16 cellular contexts compared by ENCODE assay signal in the genomic region with DNA sequence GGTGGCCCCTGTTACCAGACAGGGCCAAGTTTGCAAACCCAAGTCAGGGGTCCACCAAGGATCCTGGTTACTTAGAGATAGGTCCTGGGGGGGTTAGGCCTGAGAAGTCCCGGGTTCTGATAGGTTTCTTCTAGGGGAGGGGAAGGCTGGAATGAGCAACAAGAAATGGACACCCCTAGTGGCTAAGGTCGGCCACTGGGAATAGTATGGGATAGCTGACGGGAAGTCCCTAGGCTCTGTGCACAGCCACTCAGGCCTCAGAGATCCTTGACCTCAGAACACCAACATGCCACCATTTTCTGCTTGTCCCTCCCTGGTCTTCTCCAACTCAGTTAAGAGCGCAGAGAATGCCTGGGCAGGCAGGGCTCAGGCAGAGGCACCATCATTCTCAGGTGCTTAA. TPM values are rescaled to one million over a fixed set of nuclear protein-coding genes. Genes with fewer than 3 reads are reported as not detected.
A peak's percentile ranks its signal among the peaks of the same experiment; 100 is the strongest.
DNase-seq lines count a peak whose midpoint lies in the region; ATAC-seq, FAIRE-seq and TF ChIP-seq lines count a peak whose summit lies in the region.
"Had no signal": no experiment of that assay in that cellular context is flagged by ENCODE, and none has a peak within 500 bp of the region (broad histone marks: within the 10 kb centered on the region; RNA-seq: fewer than 3 reads in every experiment).

No MANE protein-coding gene starts in this region.

- no peak for TF ChIP-seq CTCF in HepG2 (CRISPR knock-in tag; IDR thresholded peaks at IDR 0.05)
- no peak for TF ChIP-seq CTCF in right lobe of liver (IDR thresholded peaks at IDR 0.05)
- TF ChIP-seq CTCF in osteoblast (IDR thresholded peaks at IDR 0.05; ENCODE audit: extremely low read depth, low read depth, low read length) = no peak
- no peak for TF ChIP-seq CTCF in spleen (IDR thresholded peaks at IDR 0.05 in 8 of 11, conservative IDR thresholded peaks at IDR 0.05 in 3 of 11)
- no peak for TF ChIP-seq CTCF in BE2C (IDR thresholded peaks at IDR 0.05; ENCODE audit: low read depth, low read length)

- peaks cover 29% of the 10 kb centered on the region for H3K4me1 Mint-ChIP-seq in T-helper 17 cell

- H3K4me3 Mint-ChIP-seq in T-helper 17 cell = no peak overlapping the region
- H3K4me3 Mint-ChIP-seq: CD4-positive, alpha-beta memory T cell had no signal

- WGBS in HepG2 (ENCODE audit: low lambda C conversion rate) = 88% methylated on average over 4 of the region's 4 CpGs
- no CpG with 5 or more reads among the region's 4 CpGs for WGBS in right lobe of liver (ENCODE audit: insufficient coverage, low coverage, low lambda C conversion rate, missing lambda C conversion rate)
- 88 to 97% (median 94%) methylated on average over 4 of the region's 4 CpGs for WGBS in spleen, 5 donors

- H3K79me2 ChIP-seq in HepG2 (ENCODE audit: insufficient read depth, low read length) = no peaks in the 10 kb centered on the region
- no peaks in the 10 kb centered on the region for H3K79me2 ChIP-seq in osteoblast (ENCODE audit: insufficient read depth, low read length)

- H3K36me3 Mint-ChIP-seq in T-helper 17 cell (ENCODE audit: low read depth) = peaks cover 7% of the 10 kb centered on the region

- H3K27ac Mint-ChIP-seq in T-helper 17 cell = peak overlapping the region; percentile 14

- no peak overlapping the region for H3K9ac ChIP-seq in HepG2 (ENCODE audit: insufficient read depth, low read depth, low read length)

- no peaks in the 10 kb centered on the region for H3K27me3 ChIP-seq in HepG2 (ENCODE audit: control insufficient read depth in 1 of 2, insufficient read depth in 2 of 2, low read length in 2 of 2)
- H3K27me3 ChIP-seq in right lobe of liver = no peaks in the 10 kb centered on the region
- no peaks in the 10 kb centered on the region for H3K27me3 ChIP-seq in osteoblast (ENCODE audit: insufficient read depth, low read length)
- H3K27me3 ChIP-seq in spleen (replicated peaks in 1 of 7) = no peaks in the 10 kb centered on the region
- no peaks in the 10 kb centered on the region for H3K27me3 ChIP-seq in BE2C

- H2AFZ ChIP-seq in HepG2 (ENCODE audit: low read length) = no peak overlapping the region
- H2AFZ ChIP-seq in osteoblast (ENCODE audit: low read length) = no peak overlapping the region

- no peak for TF ChIP-seq RAD21 in HepG2 (CRISPR knock-in tag; IDR thresholded peaks at IDR 0.05)

- H3K36me3 ChIP-seq in HepG2 (replicated peaks in 1 of 2; ENCODE audit: control insufficient read depth in 1 of 2, insufficient read depth in 2 of 2, low read length in 2 of 2) (peaks cover 3 to 23% of the 10 kb centered on the region in 2 experiments; a peak in 4 of 5 replicates), right lobe of liver (peaks cover 0 to 22% (median 4%) of the 10 kb centered on the region in 4 donors), osteoblast (ENCODE audit: insufficient read depth, low read length) (peaks cover 42% of the 10 kb centered on the region), spleen (peaks cover 0 to 76% (median 0%) of the 10 kb centered on the region in 6 donors), BE2C (no peaks in the 10 kb centered on the region)

- DNase-seq in HepG2 (ENCODE audit: low spot score) = no peak
- DNase-seq in right lobe of liver = no peak
- no peak for DNase-seq in T-helper 17 cell
- peak; percentile 26 for DNase-seq in osteoblast (ENCODE audit: insufficient read length, low spot score, missing footprints)
- DNase-seq in spleen = no peak
- no peak for DNase-seq in BE2C
- DNase-seq: 8988T; ACHN; CD4-positive, alpha-beta memory T cell; DMS79; EL had no signal

- H3K27me3 Mint-ChIP-seq in T-helper 17 cell = no peaks in the 10 kb centered on the region
- H3K27me3 Mint-ChIP-seq: CD4-positive, alpha-beta memory T cell had no signal

- in situ Hi-C loops in HepG2 (cut with HindIII; ENCODE audit: extremely low pct_ligation_motif_present, low pct_unique_long_range_greater_than_20kb) = no loop called here

- BruUV-seq in HepG2 (replicated peaks; lab: Mats Ljungman, UMichigan) = no TSS peak

- H3K4me1 ChIP-seq in HepG2 (ENCODE audit: insufficient read depth, low read length) = peaks cover 13% of the 10 kb centered on the region
- no peaks in the 10 kb centered on the region for H3K4me1 ChIP-seq in right lobe of liver
- no peaks in the 10 kb centered on the region for H3K4me1 ChIP-seq in osteoblast (ENCODE audit: insufficient read depth, low read length)
- peaks cover 12 to 52% (median 24%) of the 10 kb centered on the region in 6 donors for H3K4me1 ChIP-seq in spleen
- H3K4me1 ChIP-seq in BE2C = no peaks in the 10 kb centered on the region

- TF ChIP-seq EP300 in HepG2 (IDR thresholded peaks at IDR 0.05; ENCODE audit: low read depth in 2 of 2, low read length in 2 of 2) (no peak), HepG2 (CRISPR knock-in tag; IDR thresholded peaks at IDR 0.05; ENCODE audit: borderline replicate concordance) (no peak)

- intact Hi-C loops in HepG2 (cut with micrococcal nuclease; ENCODE audit: unreplicated experiment) = loop anchor here (5.0 kb wide), 1 partner anchor 1336 kb away; a partner anchor contains a TSS
- intact Hi-C loops in right lobe of liver (cut with DNase I) = no loop called here
- intact Hi-C loops in spleen (cut with DNase I; ENCODE audit: low total_unique reads) = no loop called here

- FAIRE-seq in HepG2 (lab: Jason Lieb, UNC) = no peak
- FAIRE-seq: G401.6, H54 had no signal

- H3K9me3 ChIP-seq in HepG2 (ENCODE audit: low read length) (no peaks in the 10 kb centered on the region), right lobe of liver (no peaks in the 10 kb centered on the region), T-helper 17 cell (ENCODE audit: control insufficient read depth, low read length, poor library complexity, severe bottlenecking) (no peaks in the 10 kb centered on the region), osteoblast (ENCODE audit: low read depth, low read length) (no peaks in the 10 kb centered on the region), spleen (no peaks in the 10 kb centered on the region), BE2C (no peaks in the 10 kb centered on the region)

- no peak overlapping the region for H3K27ac ChIP-seq in HepG2 (ENCODE audit: extremely low read length, insufficient read depth, low read length)
- H3K27ac ChIP-seq in right lobe of liver = no peak overlapping the region
- H3K27ac ChIP-seq in osteoblast (ENCODE audit: low read depth, low read length) = no peak overlapping the region
- no peak overlapping the region for H3K27ac ChIP-seq in spleen
- H3K27ac ChIP-seq: C4-2B had no signal

- H3K4me2 ChIP-seq in HepG2 (ENCODE audit: low read depth, low read length) (no peak overlapping the region), osteoblast (ENCODE audit: insufficient read depth, low read length) (no peak overlapping the region)

- peak; percentile 55 for ATAC-seq in HepG2
- no peak for ATAC-seq in right lobe of liver
- no peak for ATAC-seq in T-helper 17 cell
- ATAC-seq in GM21423 (IDR thresholded peaks at IDR 0.05; ENCODE audit: unreplicated experiment) = no peak

- H4K20me1 ChIP-seq in HepG2 (ENCODE audit: insufficient read depth, low read length) (no peaks in the 10 kb centered on the region), osteoblast (ENCODE audit: insufficient read depth, low read length) (peaks cover 5% of the 10 kb centered on the region)

- CTCF ChIA-PET in HepG2 (lab: Yijun Ruan, JAX; ENCODE audit: low intra/inter-chr PET ratio, low total read pairs) = no interaction called here

- TF ChIP-seq POLR2A in HepG2 (IDR thresholded peaks at IDR 0.05; ENCODE audit: insufficient read depth in 1 of 2, low read depth in 2 of 2, low read length in 2 of 2) (no peak), right lobe of liver (IDR thresholded peaks at IDR 0.05) (no peak), spleen (IDR thresholded peaks at IDR 0.05) (no peak)

- POLR2A ChIA-PET in HepG2 (lab: Yijun Ruan, JAX) = interaction anchor here (0.7 kb wide), 1 partner anchor 14 kb away, joined by 3 read pairs; no protein-coding TSS in a partner anchor

- H3K4me3 ChIP-seq in HepG2 (replicated peaks in 1 of 3; ENCODE audit: insufficient read depth in 1 of 3, low read depth in 2 of 3, low read length in 3 of 3) (no peak overlapping the region), right lobe of liver (no peak overlapping the region), osteoblast (ENCODE audit: insufficient read depth, low read length) (no peak overlapping the region), spleen (no peak overlapping the region), BE2C (ENCODE audit: low read depth, low read length) (no peak overlapping the region)

RNA-seq across cellular contexts. Expression of a gene that starts 13.4 kb away (rescaled TPM):
- total RNA-seq in HepG2 (2016; rRNA removed; fragmentation: Illumina TruSeq; extraction: Trizol) (18.7 and 19.0 TPM in 2 replicates), right lobe of liver (10 to 100 TPM; 25.8 to 41.7 (median 33.6) TPM), T-helper 17 cell (1 to 10 TPM; 7.1 to 9.4 TPM), osteoblast (73.5 and 81.3 TPM in 2 replicates), spleen (10 to 100 TPM; 21.3 to 56.6 (median 40.1) TPM)
- 6.7 and 7.1 TPM in 2 replicates for total RNA-seq in HepG2 (2016; cell fraction: cytosol; rRNA removed; fragmentation: Illumina TruSeq; extraction: Trizol; ENCODE audit: low read depth)
- total RNA-seq in HepG2 (2016; cell fraction: insoluble cytoplasmic fraction; rRNA removed; fragmentation: Illumina TruSeq; extraction: Trizol) = 18.5 and 19.5 TPM in 2 replicates
- 12.7 and 13.2 TPM in 2 replicates for total RNA-seq in HepG2 (2016; cell fraction: membrane; rRNA removed; fragmentation: Illumina TruSeq; extraction: Trizol)
- total RNA-seq in HepG2 (2016; cell fraction: nucleus; rRNA removed; fragmentation: Illumina TruSeq; extraction: Trizol) = 24.4 and 27.5 TPM in 2 replicates
- polyA plus RNA-seq in HepG2 (2011; rRNA removed) (21.0 and 30.8 TPM in 2 replicates), spleen (10 to 100 TPM in 1 of 3 donors, 1 to 10 TPM in 2; 8.3 to 19.8 (median 9.2) TPM)
- polyA plus RNA-seq in HepG2 (2011; cell fraction: cytosol; rRNA removed) = 10.3 and 11.7 TPM in 2 replicates
- 74.0 and 103 TPM in 2 replicates for polyA plus RNA-seq in HepG2 (2011; cell fraction: nucleus; rRNA removed)
- 12.9 and 15.4 TPM in 2 replicates for polyA plus RNA-seq in HepG2 (2012)
- 3.7 and 4.7 TPM in 2 replicates for polyA plus RNA-seq in HepG2 (2016; cell fraction: cytosol; fragmentation: Illumina TruSeq; extraction: Trizol; ENCODE audit: low read depth)
- polyA plus RNA-seq in HepG2 (2016; cell fraction: insoluble cytoplasmic fraction; fragmentation: Illumina TruSeq; extraction: Trizol; ENCODE audit: low read depth) = 15.5 and 18.0 TPM in 2 replicates
- 7.7 and 9.3 TPM in 2 replicates for polyA plus RNA-seq in HepG2 (2016; cell fraction: membrane; fragmentation: Illumina TruSeq; extraction: Trizol; ENCODE audit: low read depth)
- 34.2 and 36.3 TPM in 2 replicates for polyA plus RNA-seq in HepG2 (2016; cell fraction: nucleus; fragmentation: Illumina TruSeq; extraction: Trizol; ENCODE audit: insufficient read depth, low read depth)
- polyA minus RNA-seq in HepG2 (2011; rRNA and poly(A)+ RNA removed; ENCODE audit: low replicate concordance) = 27.6 and 35.2 TPM in 2 replicates
- polyA minus RNA-seq in HepG2 (2011; cell fraction: cytosol; rRNA and poly(A)+ RNA removed) = 6.0 and 6.2 TPM in 2 replicates
- 23.8 and 26.7 TPM in 2 replicates for polyA minus RNA-seq in HepG2 (2011; cell fraction: nucleus; rRNA and poly(A)+ RNA removed)
- polyA plus RNA-seq in BE2C (2012; ENCODE audit: insufficient read depth, insufficient read length, low read depth) = 13.7 TPM

RNA-seq across cellular contexts. Expression of a gene that starts 15.9 kb away (rescaled TPM):
- total RNA-seq in HepG2 (2016; rRNA removed; fragmentation: Illumina TruSeq; extraction: Trizol) = 83.0 and 120 TPM in 2 replicates
- 262 and 384 TPM in 2 replicates for total RNA-seq in HepG2 (2016; cell fraction: cytosol; rRNA removed; fragmentation: Illumina TruSeq; extraction: Trizol; ENCODE audit: low read depth)
- total RNA-seq in HepG2 (2016; cell fraction: insoluble cytoplasmic fraction; rRNA removed; fragmentation: Illumina TruSeq; extraction: Trizol) = 80.2 and 129 TPM in 2 replicates
- 165 and 224 TPM in 2 replicates for total RNA-seq in HepG2 (2016; cell fraction: membrane; rRNA removed; fragmentation: Illumina TruSeq; extraction: Trizol)
- 56.6 and 61.7 TPM in 2 replicates for total RNA-seq in HepG2 (2016; cell fraction: nucleus; rRNA removed; fragmentation: Illumina TruSeq; extraction: Trizol)
- 152 and 167 TPM in 2 replicates for polyA plus RNA-seq in HepG2 (2011; rRNA removed)
- 201 and 220 TPM in 2 replicates for polyA plus RNA-seq in HepG2 (2011; cell fraction: cytosol; rRNA removed)
- 45.6 and 74.1 TPM in 2 replicates for polyA plus RNA-seq in HepG2 (2011; cell fraction: nucleus; rRNA removed)
- polyA plus RNA-seq in HepG2 (2012) = 78.5 and 108 TPM in 2 replicates
- polyA plus RNA-seq in HepG2 (2016; cell fraction: cytosol; fragmentation: Illumina TruSeq; extraction: Trizol; ENCODE audit: low read depth) = 345 and 456 TPM in 2 replicates
- 86.2 and 89.6 TPM in 2 replicates for polyA plus RNA-seq in HepG2 (2016; cell fraction: insoluble cytoplasmic fraction; fragmentation: Illumina TruSeq; extraction: Trizol; ENCODE audit: low read depth)
- polyA plus RNA-seq in HepG2 (2016; cell fraction: membrane; fragmentation: Illumina TruSeq; extraction: Trizol; ENCODE audit: low read depth) = 169 and 229 TPM in 2 replicates
- polyA plus RNA-seq in HepG2 (2016; cell fraction: nucleus; fragmentation: Illumina TruSeq; extraction: Trizol; ENCODE audit: insufficient read depth, low read depth) = 90.2 and 116 TPM in 2 replicates
- polyA minus RNA-seq in HepG2 (2011; rRNA and poly(A)+ RNA removed; ENCODE audit: low replicate concordance) = 41.9 and 49.9 TPM in 2 replicates
- 32.4 and 34.8 TPM in 2 replicates for polyA minus RNA-seq in HepG2 (2011; cell fraction: cytosol; rRNA and poly(A)+ RNA removed)
- polyA minus RNA-seq in HepG2 (2011; cell fraction: nucleus; rRNA and poly(A)+ RNA removed) = 23.4 and 35.9 TPM in 2 replicates
- 10 to 100 TPM in 4 of 6 experiments, 1 to 10 TPM in 2; 8.4 to 30.5 (median 14.0) TPM for total RNA-seq in right lobe of liver
- total RNA-seq in T-helper 17 cell = 10 to 100 TPM; 41.6 to 42.5 TPM
- 46.0 and 48.9 TPM in 2 replicates for total RNA-seq in osteoblast
- total RNA-seq in spleen = 100 to 1,000 TPM in 3 of 7 donors, 10 to 100 TPM in 4; 65.5 to 132 (median 76.8) TPM
- polyA plus RNA-seq in spleen = 10 to 100 TPM; 61.9 to 76.2 (median 74.7) TPM
- polyA plus RNA-seq in BE2C (2012; ENCODE audit: insufficient read depth, insufficient read length, low read depth) = 24.1 TPM

RNA-seq across cellular contexts. Expression of a gene that starts 29.7 kb away (rescaled TPM):
- total RNA-seq in HepG2 (2016; rRNA removed; fragmentation: Illumina TruSeq; extraction: Trizol) (1.7 and 1.9 TPM in 2 replicates), right lobe of liver (1 to 10 TPM in 2 of 6 experiments, under 1 TPM in 3, not detected in 1; 0.69 to 1.6 (median 0.90) TPM), T-helper 17 cell (1 to 10 TPM; 3.3 to 3.6 TPM), osteoblast (4.0 and 4.1 TPM in 2 replicates), spleen (10 to 100 TPM in 4 of 7 donors, 1 to 10 TPM in 3; 1.4 to 19.0 (median 10.7) TPM)
- total RNA-seq in HepG2 (2016; cell fraction: cytosol; rRNA removed; fragmentation: Illumina TruSeq; extraction: Trizol; ENCODE audit: low read depth) = 0.30 TPM in 1 of 2 replicates, not detected in the other
- total RNA-seq in HepG2 (2016; cell fraction: insoluble cytoplasmic fraction; rRNA removed; fragmentation: Illumina TruSeq; extraction: Trizol) = 2.0 TPM in 2 replicates
- total RNA-seq in HepG2 (2016; cell fraction: membrane; rRNA removed; fragmentation: Illumina TruSeq; extraction: Trizol) = 0.77 and 0.93 TPM in 2 replicates
- 1.3 and 1.6 TPM in 2 replicates for total RNA-seq in HepG2 (2016; cell fraction: nucleus; rRNA removed; fragmentation: Illumina TruSeq; extraction: Trizol)
- polyA plus RNA-seq in HepG2 (2011; rRNA removed) (2.9 and 3.0 TPM in 2 replicates), spleen (1 to 10 TPM in 1 of 3 donors, under 1 TPM in 2; 0.15 to 1.3 (median 0.33) TPM)
- 2.0 and 3.6 TPM in 2 replicates for polyA plus RNA-seq in HepG2 (2011; cell fraction: cytosol; rRNA removed)
- polyA plus RNA-seq in HepG2 (2011; cell fraction: nucleus; rRNA removed) = 3.5 and 4.0 TPM in 2 replicates
- polyA plus RNA-seq in HepG2 (2012) = 2.3 and 2.4 TPM in 2 replicates
- polyA plus RNA-seq in HepG2 (2016; cell fraction: cytosol; fragmentation: Illumina TruSeq; extraction: Trizol; ENCODE audit: low read depth) = 0.19 TPM in 1 of 2 replicates, not detected in the other
- polyA plus RNA-seq in HepG2 (2016; cell fraction: insoluble cytoplasmic fraction; fragmentation: Illumina TruSeq; extraction: Trizol; ENCODE audit: low read depth) = 1.5 and 2.0 TPM in 2 replicates
- polyA plus RNA-seq in HepG2 (2016; cell fraction: membrane; fragmentation: Illumina TruSeq; extraction: Trizol; ENCODE audit: low read depth) = 0.64 and 0.72 TPM in 2 replicates
- polyA plus RNA-seq in HepG2 (2016; cell fraction: nucleus; fragmentation: Illumina TruSeq; extraction: Trizol; ENCODE audit: insufficient read depth, low read depth) = 2.1 TPM in 2 replicates
- polyA minus RNA-seq in HepG2 (2011; rRNA and poly(A)+ RNA removed; ENCODE audit: low replicate concordance) = 2.2 and 5.1 TPM in 2 replicates
- 2.7 and 3.4 TPM in 2 replicates for polyA minus RNA-seq in HepG2 (2011; cell fraction: cytosol; rRNA and poly(A)+ RNA removed)
- 3.2 and 6.3 TPM in 2 replicates for polyA minus RNA-seq in HepG2 (2011; cell fraction: nucleus; rRNA and poly(A)+ RNA removed)
- 9.5 TPM for polyA plus RNA-seq in BE2C (2012; ENCODE audit: insufficient read depth, insufficient read length, low read depth)

RNA-seq across cellular contexts. Expression of a gene that starts 42.7 kb away (rescaled TPM):
- total RNA-seq in HepG2 (2016; rRNA removed; fragmentation: Illumina TruSeq; extraction: Trizol) (not detected in 2 replicates), right lobe of liver (under 1 TPM in 3 of 6 experiments, not detected in 3; 0.44 to 0.83 (median 0.55) TPM), T-helper 17 cell (under 1 TPM in 1 of 2 donors, not detected in 1; 0.70 TPM), osteoblast (not detected in 2 replicates), spleen (10 to 100 TPM in 4 of 7 donors, 1 to 10 TPM in 3; 3.3 to 54.6 (median 12.1) TPM)
- not detected in 2 replicates for total RNA-seq in HepG2 (2016; cell fraction: cytosol; rRNA removed; fragmentation: Illumina TruSeq; extraction: Trizol; ENCODE audit: low read depth)
- not detected in 2 replicates for total RNA-seq in HepG2 (2016; cell fraction: insoluble cytoplasmic fraction; rRNA removed; fragmentation: Illumina TruSeq; extraction: Trizol)
- total RNA-seq in HepG2 (2016; cell fraction: membrane; rRNA removed; fragmentation: Illumina TruSeq; extraction: Trizol) = not detected in 2 replicates
- not detected in 2 replicates for total RNA-seq in HepG2 (2016; cell fraction: nucleus; rRNA removed; fragmentation: Illumina TruSeq; extraction: Trizol)
- polyA plus RNA-seq in HepG2 (2011; rRNA removed) (not detected in 2 replicates), spleen (1 to 10 TPM in 2 of 3 donors, under 1 TPM in 1; 0.70 to 8.7 (median 5.8) TPM)
- not detected in 2 replicates for polyA plus RNA-seq in HepG2 (2011; cell fraction: cytosol; rRNA removed)
- polyA plus RNA-seq in HepG2 (2011; cell fraction: nucleus; rRNA removed) = not detected in 2 replicates
- polyA plus RNA-seq in HepG2 (2012) = not detected in 2 replicates
- polyA plus RNA-seq in HepG2 (2016; cell fraction: cytosol; fragmentation: Illumina TruSeq; extraction: Trizol; ENCODE audit: low read depth) = not detected in 2 replicates
- polyA plus RNA-seq in HepG2 (2016; cell fraction: insoluble cytoplasmic fraction; fragmentation: Illumina TruSeq; extraction: Trizol; ENCODE audit: low read depth) = not detected in 2 replicates
- not detected in 2 replicates for polyA plus RNA-seq in HepG2 (2016; cell fraction: membrane; fragmentation: Illumina TruSeq; extraction: Trizol; ENCODE audit: low read depth)
- polyA plus RNA-seq in HepG2 (2016; cell fraction: nucleus; fragmentation: Illumina TruSeq; extraction: Trizol; ENCODE audit: insufficient read depth, low read depth) = not detected in 2 replicates
- polyA minus RNA-seq in HepG2 (2011; rRNA and poly(A)+ RNA removed; ENCODE audit: low replicate concordance) = not detected in 2 replicates
- not detected in 2 replicates for polyA minus RNA-seq in HepG2 (2011; cell fraction: cytosol; rRNA and poly(A)+ RNA removed)
- polyA minus RNA-seq in HepG2 (2011; cell fraction: nucleus; rRNA and poly(A)+ RNA removed) = not detected in 2 replicates
- not detected for polyA plus RNA-seq in BE2C (2012; ENCODE audit: insufficient read depth, insufficient read length, low read depth)
- total RNA-seq: HT1080 had no signal
- polyA plus RNA-seq: CD4-positive, alpha-beta memory T cell had no signal
